ENCODE assay signal across 1 cellular context in genomic region chr9:137300607-137301085, GRCh38.
TF ChIP-seq lines count a peak whose summit lies in the region.

No MANE protein-coding gene starts in this region.

TF ChIP-seq in HepG2, 621 proteins besides CTCF, POLR2A, EP300 and RAD21:
- TF ChIP-seq, protein P1, sequence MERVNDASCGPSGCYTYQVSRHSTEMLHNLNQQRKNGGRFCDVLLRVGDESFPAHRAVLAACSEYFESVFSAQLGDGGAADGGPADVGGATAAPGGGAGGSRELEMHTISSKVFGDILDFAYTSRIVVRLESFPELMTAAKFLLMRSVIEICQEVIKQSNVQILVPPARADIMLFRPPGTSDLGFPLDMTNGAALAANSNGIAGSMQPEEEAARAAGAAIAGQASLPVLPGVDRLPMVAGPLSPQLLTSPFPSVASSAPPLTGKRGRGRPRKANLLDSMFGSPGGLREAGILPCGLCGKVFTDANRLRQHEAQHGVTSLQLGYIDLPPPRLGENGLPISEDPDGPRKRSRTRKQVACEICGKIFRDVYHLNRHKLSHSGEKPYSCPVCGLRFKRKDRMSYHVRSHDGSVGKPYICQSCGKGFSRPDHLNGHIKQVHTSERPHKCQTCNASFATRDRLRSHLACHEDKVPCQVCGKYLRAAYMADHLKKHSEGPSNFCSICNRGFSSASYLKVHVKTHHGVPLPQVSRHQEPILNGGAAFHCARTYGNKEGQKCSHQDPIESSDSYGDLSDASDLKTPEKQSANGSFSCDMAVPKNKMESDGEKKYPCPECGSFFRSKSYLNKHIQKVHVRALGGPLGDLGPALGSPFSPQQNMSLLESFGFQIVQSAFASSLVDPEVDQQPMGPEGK (CRISPR knock-in tag; IDR thresholded peaks at IDR 0.05): peak; percentile 35; the same call in 1 of the 2 replicates
- peak; percentile 32; the same call in 1 of the 2 replicates for TF ChIP-seq FOXA3 (CRISPR knock-in tag; IDR thresholded peaks at IDR 0.05)
- TF ChIP-seq ZNF850 (CRISPR knock-in tag; conservative IDR thresholded peaks at IDR 0.05): no peak
- peak; percentile 22; the same call in 1 of the 2 replicates for TF ChIP-seq TGIF2 (CRISPR knock-in tag; IDR thresholded peaks at IDR 0.05)
- peak; percentile 43; the same call in 1 of the 2 replicates for TF ChIP-seq SP5 (CRISPR knock-in tag; IDR thresholded peaks at IDR 0.05; ENCODE audit: borderline replicate concordance, low read depth)
- TF ChIP-seq HNF4A (CRISPR knock-in tag; IDR thresholded peaks at IDR 0.05): 0 out of 2 replicates have a peak, but pooled peaks have one; percentile 10
- TF ChIP-seq SOX13 (IDR thresholded peaks at IDR 0.05): no peak
- TF ChIP-seq SOX13 (CRISPR knock-in tag; conservative IDR thresholded peaks at IDR 0.05 in 1 of 2, IDR thresholded peaks at IDR 0.05 in 1 of 2): peak in 1 of 2 experiments; percentile 62; a peak in 2 of 4 replicates
- peak; percentile 41; the same call in 1 of the 2 replicates for TF ChIP-seq SOX5 (CRISPR knock-in tag; IDR thresholded peaks at IDR 0.05; ENCODE audit: borderline replicate concordance)
- TF ChIP-seq, protein P2, sequence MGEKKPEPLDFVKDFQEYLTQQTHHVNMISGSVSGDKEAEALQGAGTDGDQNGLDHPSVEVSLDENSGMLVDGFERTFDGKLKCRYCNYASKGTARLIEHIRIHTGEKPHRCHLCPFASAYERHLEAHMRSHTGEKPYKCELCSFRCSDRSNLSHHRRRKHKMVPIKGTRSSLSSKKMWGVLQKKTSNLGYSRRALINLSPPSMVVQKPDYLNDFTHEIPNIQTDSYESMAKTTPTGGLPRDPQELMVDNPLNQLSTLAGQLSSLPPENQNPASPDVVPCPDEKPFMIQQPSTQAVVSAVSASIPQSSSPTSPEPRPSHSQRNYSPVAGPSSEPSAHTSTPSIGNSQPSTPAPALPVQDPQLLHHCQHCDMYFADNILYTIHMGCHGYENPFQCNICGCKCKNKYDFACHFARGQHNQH (CRISPR knock-in tag; IDR thresholded peaks at IDR 0.05): 0 out of 2 replicates have a peak, but pooled peaks have one; percentile 4
- TF ChIP-seq FOXP1 (IDR thresholded peaks at IDR 0.05): no peak
- TF ChIP-seq FOXP1 (CRISPR knock-in tag; IDR thresholded peaks at IDR 0.05): peak; percentile 62
- no peak for TF ChIP-seq ADNP (CRISPR knock-in tag; IDR thresholded peaks at IDR 0.05)
- no peak for TF ChIP-seq ZNF788 (CRISPR knock-in tag; IDR thresholded peaks at IDR 0.05; ENCODE audit: borderline replicate concordance)
- TF ChIP-seq GTF2F1 (IDR thresholded peaks at IDR 0.05; ENCODE audit: low read length): no peak
- no peak for TF ChIP-seq ZNF770 (CRISPR knock-in tag; IDR thresholded peaks at IDR 0.05)
- TF ChIP-seq MAFK (conservative IDR thresholded peaks at IDR 0.05 in 1 of 2, IDR thresholded peaks at IDR 0.05 in 1 of 2; ENCODE audit: low read length in 2 of 2): no peak
- peak; percentile 71 for TF ChIP-seq FOXP4 (CRISPR knock-in tag; IDR thresholded peaks at IDR 0.05)
- TF ChIP-seq ZNF441 (CRISPR knock-in tag; IDR thresholded peaks at IDR 0.05; ENCODE audit: borderline replicate concordance): 0 out of 2 replicates have a peak, but pooled peaks have one; percentile 19
- peak; percentile 59 for TF ChIP-seq SAP130 (CRISPR knock-in tag; IDR thresholded peaks at IDR 0.05; ENCODE audit: low read depth)
- 0 out of 2 replicates have a peak, but pooled peaks have one; percentile 17 for TF ChIP-seq HNF4G (IDR thresholded peaks at IDR 0.05; ENCODE audit: borderline replicate concordance, low read depth, low read length)
- TF ChIP-seq HNF4G (CRISPR knock-in tag; IDR thresholded peaks at IDR 0.05; ENCODE audit: borderline replicate concordance, low read depth): no peak
- no peak for TF ChIP-seq SRSF9 (IDR thresholded peaks at IDR 0.05; ENCODE audit: borderline replicate concordance, insufficient read depth, low read depth, low read length, poor library complexity, severe bottlenecking)
- 0 out of 2 replicates have a peak, but pooled peaks have one; percentile 13 for TF ChIP-seq FOXK1 (CRISPR knock-in tag; IDR thresholded peaks at IDR 0.05; ENCODE audit: borderline replicate concordance, low read depth)
